ENCODE assay signal across 9 cellular contexts in the genomic region with DNA sequence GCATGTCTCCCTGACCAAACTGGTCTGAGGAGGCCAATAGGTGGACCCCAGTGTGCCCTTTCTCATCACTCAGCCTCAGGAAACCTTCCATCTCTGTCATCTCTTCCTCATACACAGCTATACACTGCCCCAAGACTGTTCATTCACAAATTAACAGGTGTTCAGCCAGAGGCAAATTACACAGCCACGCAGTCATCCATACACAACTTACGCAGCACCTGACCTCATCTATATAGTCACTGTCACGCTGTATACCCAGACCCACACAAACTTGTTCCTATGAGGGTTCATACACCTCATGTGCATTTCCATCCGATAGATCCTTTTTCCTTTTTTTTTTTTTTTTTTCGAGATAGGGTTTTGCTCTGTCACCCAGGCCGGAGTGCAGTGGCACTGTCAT. TPM values are rescaled to one million over a fixed set of nuclear protein-coding genes. Genes with fewer than 3 reads are reported as not detected.
"Had no signal": no experiment of that assay in that cellular context is flagged by ENCODE, and none has a peak within 500 bp of the region (broad histone marks: within the 10 kb centered on the region; RNA-seq: fewer than 3 reads in every experiment).

No MANE protein-coding gene starts in this region.

- H3K4me3 ChIP-seq: GM23248, HAP-1 had no signal

- FAIRE-seq: HepG2 had no signal

- H2AFZ ChIP-seq: GM23248 had no signal

- DNase-seq: GM23248, GOT3, H7, HFFc6 had no signal

- H3K9ac ChIP-seq: GM23248 had no signal

- H3K36me3 ChIP-seq: HAP-1 had no signal

- H3K27ac Mint-ChIP-seq: HFFc6, IgD-negative memory B cell had no signal

- H3K4me3 Mint-ChIP-seq: HFFc6 had no signal

- H3K27ac ChIP-seq: GM23248, HL-60 had no signal

- H3K4me1 ChIP-seq: HAP-1 had no signal

- ATAC-seq: HCT116, HepG2 had no signal

- H3K9me3 ChIP-seq: HAP-1 had no signal

- H3K9me3 Mint-ChIP-seq: HFFc6, IgD-negative memory B cell had no signal

RNA-seq across cellular contexts. Expression of gene DLGAP3, which starts 12.4 kb away (rescaled TPM):
- polyA plus RNA-seq: GM23248 had no signal
